In genomic region chr5:150015415-150015814, GRCh38 we compare ENCODE assay signal across 27 cellular contexts.
"Had no signal": no experiment of that assay in that cellular context is flagged by ENCODE, and none has a peak within 500 bp of the region (broad histone marks: within the 10 kb centered on the region; RNA-seq: fewer than 3 reads in every experiment).

No MANE protein-coding gene starts in this region.

- ATAC-seq: effector memory CD8-positive, alpha-beta T cell; esophagus mucosa; foreskin keratinocyte; gastrocnemius medialis; gastroesophageal sphincter; heart left ventricle; heart right ventricle had no signal

- H3K27me3 Mint-ChIP-seq: dendritic cell treated with granulocyte-macrophage colony-stimulating factor and Interleukin-4, amounts not matched to agents 40 ng/mL and 50 ng/mL, for 4 days; effector memory CD8-positive, alpha-beta T cell had no signal

- H3K4me3 ChIP-seq: colonic mucosa, coronary artery, dorsolateral prefrontal cortex, esophagus muscularis mucosa, esophagus squamous epithelium, gastrocnemius medialis, gastroesophageal sphincter, heart left ventricle, heart right ventricle had no signal

- H3K9me3 Mint-ChIP-seq: effector memory CD8-positive, alpha-beta T cell had no signal

- H3K27ac ChIP-seq: colonic mucosa, coronary artery, dorsolateral prefrontal cortex, epithelial cell of prostate, esophagus muscularis mucosa, esophagus squamous epithelium, foreskin keratinocyte, gastrocnemius medialis, gastroesophageal sphincter, heart left ventricle, heart right ventricle had no signal

- H3K27ac Mint-ChIP-seq: dendritic cell treated with granulocyte-macrophage colony-stimulating factor and Interleukin-4, amounts not matched to agents 40 ng/mL and 50 ng/mL, for 4 days; effector memory CD8-positive, alpha-beta T cell had no signal

- H3K9me3 ChIP-seq: colonic mucosa, esophagus muscularis mucosa, gastrocnemius medialis had no signal

- H3K4me1 ChIP-seq: colonic mucosa, esophagus muscularis mucosa, gastroesophageal sphincter had no signal

- H3K27me3 ChIP-seq: colonic mucosa, dorsolateral prefrontal cortex, esophagus muscularis mucosa, esophagus squamous epithelium, foreskin keratinocyte, gastrocnemius medialis, gastroesophageal sphincter, heart left ventricle, heart right ventricle had no signal

- DNase-seq: colonic mucosa; cortex of kidney; dermis blood vessel endothelial cell; dorsolateral prefrontal cortex; effector CD4-positive, alpha-beta T cell; effector CD8-positive, alpha-beta T cell; effector memory CD4-positive, alpha-beta T cell; effector memory CD8-positive, alpha-beta T cell; erythroblast; esophagus squamous epithelium; foreskin fibroblast; foreskin keratinocyte; foreskin melanocyte; gastrocnemius medialis; glutamatergic neuron; head of caudate nucleus; heart left ventricle; heart right ventricle had no signal

- H3K4me3 Mint-ChIP-seq: dendritic cell treated with granulocyte-macrophage colony-stimulating factor and Interleukin-4, amounts not matched to agents 40 ng/mL and 50 ng/mL, for 4 days; effector memory CD8-positive, alpha-beta T cell had no signal

- FAIRE-seq: colon, endometrium, frontal cortex had no signal
